7 cellular contexts compared by ENCODE assay signal in genomic region chr1:230386863-230387262, GRCh38. TPM values are rescaled to one million over a fixed set of nuclear protein-coding genes. Genes with fewer than 3 reads are reported as not detected.
"Had no signal": no experiment of that assay in that cellular context is flagged by ENCODE, and none has a peak within 500 bp of the region (broad histone marks: within the 10 kb centered on the region; RNA-seq: fewer than 3 reads in every experiment).

No MANE protein-coding gene starts in this region.

- H3K4me1 Mint-ChIP-seq: IgD-negative memory B cell had no signal

- H3K27ac Mint-ChIP-seq: IgD-negative memory B cell had no signal

- DNase-seq: IMR-90, KBM-7 had no signal

- H3K4me3 Mint-ChIP-seq: IgD-negative memory B cell had no signal

- ATAC-seq: HepG2, K562 had no signal

- H3K27ac ChIP-seq: HL-60 had no signal

- H3K4me3 ChIP-seq: K562 had no signal

RNA-seq across cellular contexts. Expression of gene PGBD5, which starts 39.3 kb away (rescaled TPM):
- total RNA-seq: HT-29 had no signal
- polyA plus RNA-seq: IgD-negative memory B cell had no signal
